ENCODE assay signal across 10 cellular contexts in the genomic region with DNA sequence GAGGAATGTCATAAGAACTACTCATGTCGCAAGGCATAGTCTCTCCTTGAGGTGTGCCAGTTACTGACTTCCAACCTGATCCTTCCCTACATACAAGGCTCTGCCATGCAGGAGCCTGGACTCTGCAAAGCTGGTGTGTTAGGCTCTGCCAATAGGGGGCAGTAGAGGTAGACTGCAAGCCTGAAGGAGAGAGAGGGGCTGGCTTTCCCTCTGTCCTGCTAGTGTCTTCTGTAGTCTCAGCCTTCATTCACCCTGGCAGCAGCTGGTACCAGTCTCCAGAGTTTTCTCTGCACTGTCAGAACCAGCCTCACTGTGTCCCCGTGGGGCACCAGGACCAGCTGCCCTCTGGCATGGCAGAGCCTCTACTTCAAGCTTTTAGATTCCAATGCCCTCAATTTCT. TPM values are rescaled to one million over a fixed set of nuclear protein-coding genes. Genes with fewer than 3 reads are reported as not detected.
DNase-seq lines count a peak whose midpoint lies in the region; ATAC-seq lines count a peak whose summit lies in the region.
"Had no signal": no experiment of that assay in that cellular context is flagged by ENCODE, and none has a peak within 500 bp of the region (broad histone marks: within the 10 kb centered on the region; RNA-seq: fewer than 3 reads in every experiment).

No MANE protein-coding gene starts in this region.

- H3K4me1 Mint-ChIP-seq in T-helper 17 cell, result no peaks in the 10 kb centered on the region
- H3K4me1 Mint-ChIP-seq: activated B cell treated with CpG ODN at 0.5 μM for 24 hours, memory B cell had no signal

- no peak overlapping the region for H3K27ac Mint-ChIP-seq in T-helper 17 cell
- H3K27ac Mint-ChIP-seq: activated B cell treated with CpG ODN at 0.5 μM for 24 hours, memory B cell had no signal

- no peaks in the 10 kb centered on the region for H3K36me3 Mint-ChIP-seq in T-helper 17 cell (ENCODE audit: low read depth)
- H3K36me3 Mint-ChIP-seq: memory B cell had no signal

- no peak overlapping the region for H3K4me3 Mint-ChIP-seq in T-helper 17 cell
- H3K4me3 Mint-ChIP-seq: activated B cell treated with CpG ODN at 0.5 μM for 24 hours, memory B cell had no signal

- H3K27me3 Mint-ChIP-seq in T-helper 17 cell, result peaks cover 8% of the 10 kb centered on the region

- no peaks in the 10 kb centered on the region for H3K9me3 ChIP-seq in T-helper 17 cell (ENCODE audit: control insufficient read depth, low read length, poor library complexity, severe bottlenecking)

- DNase-seq in stimulated activated CD4-positive, alpha-beta T cell treated with anti-CD3 and anti-CD28 coated beads, Interleukin-4, amount 100 ng/mL, for 48 hours (ENCODE audit: low read depth in 2 of 2), result peak; percentile 12 to 22
- no peak for DNase-seq in stimulated activated CD4-positive, alpha-beta T cell treated with anti-CD3 and anti-CD28 coated beads, Interleukin-4, amount 100 ng/mL, for 4 hours
- no peak for DNase-seq in T-helper 17 cell
- peak in 29 of 51 donors; percentile 9 to 80 (median 55) for DNase-seq in hypothalamus (lab: John Stamatoyannopoulos, UW)
- DNase-seq in cerebellar nuclear complex (lab: John Stamatoyannopoulos, UW), result no peak
- no peak for DNase-seq in NCI-H1417 treated with DMSO at 0.1 percent for 48 hours (lab: John Stamatoyannopoulos, UW)
- DNase-seq: activated B cell treated with CpG ODN at 0.5 μM for 24 hours had no signal

- ATAC-seq in T-helper 17 cell (peak; percentile 44), HG03159 (IDR thresholded peaks at IDR 0.05; ENCODE audit: unreplicated experiment) (no peak), HG02763 (IDR thresholded peaks at IDR 0.05; ENCODE audit: unreplicated experiment) (no peak)

RNA-seq across cellular contexts. Expression of a gene that starts 14.5 kb away (rescaled TPM):
- under 1 TPM; 0.37 to 0.62 TPM for total RNA-seq in T-helper 17 cell
- total RNA-seq: activated B cell treated with CpG ODN at 0.5 μM for 24 hours had no signal

Comparison
In these comparisons a context has a peak if more than half of its experiments do, and no peak if none do; other contexts are left out.
1. DNase-seq: peak in stimulated activated CD4-positive, alpha-beta T cell treated with anti-CD3 and anti-CD28 coated beads, Interleukin-4, amount 100 ng/mL, for 48 hours (2 of 2) and hypothalamus (29 of 51); none in stimulated activated CD4-positive, alpha-beta T cell treated with anti-CD3 and anti-CD28 coated beads, Interleukin-4, amount 100 ng/mL, for 4 hours (0 of 2), T-helper 17 cell (0 of 3), cerebellar nuclear complex (0 of 2) and NCI-H1417 treated with DMSO at 0.1 percent for 48 hours (single experiment).